1 cellular context compared by ENCODE assay signal in genomic region chr1:2625311-2625710, GRCh38.
TF ChIP-seq lines count a peak whose summit lies in the region.

No MANE protein-coding gene starts in this region.

TF ChIP-seq in WTC11, 78 proteins besides CTCF, POLR2A, EP300 and RAD21 (continued from another document):
- TF ChIP-seq MLX (CRISPR knock-in tag; IDR thresholded peaks at IDR 0.05) (no peak), CREB1 (CRISPR knock-in tag; IDR thresholded peaks at IDR 0.05) (no peak), SP1 (CRISPR knock-in tag; conservative IDR thresholded peaks at IDR 0.05) (no peak)
- TF ChIP-seq, protein P1, sequence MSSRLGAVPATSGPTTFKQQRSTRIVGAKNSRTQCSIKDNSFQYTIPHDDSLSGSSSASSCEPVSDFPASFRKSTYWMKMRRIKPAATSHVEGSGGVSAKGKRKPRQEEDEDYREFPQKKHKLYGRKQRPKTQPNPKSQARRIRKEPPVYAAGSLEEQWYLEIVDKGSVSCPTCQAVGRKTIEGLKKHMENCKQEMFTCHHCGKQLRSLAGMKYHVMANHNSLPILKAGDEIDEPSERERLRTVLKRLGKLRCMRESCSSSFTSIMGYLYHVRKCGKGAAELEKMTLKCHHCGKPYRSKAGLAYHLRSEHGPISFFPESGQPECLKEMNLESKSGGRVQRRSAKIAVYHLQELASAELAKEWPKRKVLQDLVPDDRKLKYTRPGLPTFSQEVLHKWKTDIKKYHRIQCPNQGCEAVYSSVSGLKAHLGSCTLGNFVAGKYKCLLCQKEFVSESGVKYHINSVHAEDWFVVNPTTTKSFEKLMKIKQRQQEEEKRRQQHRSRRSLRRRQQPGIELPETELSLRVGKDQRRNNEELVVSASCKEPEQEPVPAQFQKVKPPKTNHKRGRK (CRISPR knock-in tag; IDR thresholded peaks at IDR 0.05; ENCODE audit: borderline replicate concordance), result no peak
- TF ChIP-seq, protein P2, sequence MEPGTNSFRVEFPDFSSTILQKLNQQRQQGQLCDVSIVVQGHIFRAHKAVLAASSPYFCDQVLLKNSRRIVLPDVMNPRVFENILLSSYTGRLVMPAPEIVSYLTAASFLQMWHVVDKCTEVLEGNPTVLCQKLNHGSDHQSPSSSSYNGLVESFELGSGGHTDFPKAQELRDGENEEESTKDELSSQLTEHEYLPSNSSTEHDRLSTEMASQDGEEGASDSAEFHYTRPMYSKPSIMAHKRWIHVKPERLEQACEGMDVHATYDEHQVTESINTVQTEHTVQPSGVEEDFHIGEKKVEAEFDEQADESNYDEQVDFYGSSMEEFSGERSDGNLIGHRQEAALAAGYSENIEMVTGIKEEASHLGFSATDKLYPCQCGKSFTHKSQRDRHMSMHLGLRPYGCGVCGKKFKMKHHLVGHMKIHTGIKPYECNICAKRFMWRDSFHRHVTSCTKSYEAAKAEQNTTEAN (CRISPR knock-in tag; IDR thresholded peaks at IDR 0.05), result no peak
- TF ChIP-seq, protein P3, sequence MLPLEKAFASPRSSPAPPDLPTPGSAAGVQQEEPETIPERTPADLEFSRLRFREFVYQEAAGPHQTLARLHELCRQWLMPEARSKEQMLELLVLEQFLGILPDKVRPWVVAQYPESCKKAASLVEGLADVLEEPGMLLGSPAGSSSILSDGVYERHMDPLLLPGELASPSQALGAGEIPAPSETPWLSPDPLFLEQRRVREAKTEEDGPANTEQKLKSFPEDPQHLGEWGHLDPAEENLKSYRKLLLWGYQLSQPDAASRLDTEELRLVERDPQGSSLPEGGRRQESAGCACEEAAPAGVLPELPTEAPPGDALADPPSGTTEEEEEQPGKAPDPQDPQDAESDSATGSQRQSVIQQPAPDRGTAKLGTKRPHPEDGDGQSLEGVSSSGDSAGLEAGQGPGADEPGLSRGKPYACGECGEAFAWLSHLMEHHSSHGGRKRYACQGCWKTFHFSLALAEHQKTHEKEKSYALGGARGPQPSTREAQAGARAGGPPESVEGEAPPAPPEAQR (CRISPR knock-in tag; IDR thresholded peaks at IDR 0.05), result no peak
